ENCODE assay signal across 2 cellular contexts in genomic region chr18:74251297-74252031, GRCh38.
TF ChIP-seq lines count a peak whose summit lies in the region.

No MANE protein-coding gene starts in this region.

TF ChIP-seq in A549, 52 proteins besides CTCF, POLR2A, EP300 and RAD21 (continued from another document):
- peak; percentile 42; the same call in 1 of the 2 replicates for TF ChIP-seq HES2 (IDR thresholded peaks at IDR 0.05)
- TF ChIP-seq REST (IDR thresholded peaks at IDR 0.05): no peak
- peak; percentile 51; the same call in 1 of the 2 replicates for TF ChIP-seq JUNB (IDR thresholded peaks at IDR 0.05)
- 0 out of 2 replicates have a peak, but pooled peaks have one; percentile 29 for TF ChIP-seq HOXB5 (CRISPR knock-in tag; IDR thresholded peaks at IDR 0.05)
- no peak for TF ChIP-seq HMGXB4 (CRISPR knock-in tag; IDR thresholded peaks at IDR 0.05; ENCODE audit: borderline replicate concordance)
- no peak for TF ChIP-seq ZFP36 (IDR thresholded peaks at IDR 0.05; ENCODE audit: borderline replicate concordance, partially characterized antibody)
- TF ChIP-seq MAFK (IDR thresholded peaks at IDR 0.05; ENCODE audit: partially characterized antibody): peak; percentile 100
- peak; percentile 41; the same call in 1 of the 2 replicates for TF ChIP-seq MAX (IDR thresholded peaks at IDR 0.05)

TF ChIP-seq in K562, 482 proteins besides CTCF, POLR2A, EP300 and RAD21 (continued from another document and continues in another):
- TF ChIP-seq PKNOX1 (IDR thresholded peaks at IDR 0.05) (peak; percentile 81), EGR1 (conservative IDR thresholded peaks at IDR 0.05) (no peak), ZNF511 (CRISPR knock-in tag; IDR thresholded peaks at IDR 0.05) (no peak), FOXO4 (CRISPR knock-in tag; IDR thresholded peaks at IDR 0.05) (no peak), ZNF583 (CRISPR knock-in tag; IDR thresholded peaks at IDR 0.05) (no peak), RCOR1 (IDR thresholded peaks at IDR 0.05; ENCODE audit: borderline replicate concordance in 1 of 2, low read depth in 2 of 2, low read length in 2 of 2) (peak in 1 of 2 experiments; percentile 27; a peak in 1 of 4 replicates), SMARCA4 (IDR thresholded peaks at IDR 0.05) (peak; percentile 67), TSC22D4 (tag; IDR thresholded peaks at IDR 0.05) (no peak), NFRKB (IDR thresholded peaks at IDR 0.05; ENCODE audit: low read depth) (no peak), ZNF143 (CRISPR knock-in tag; IDR thresholded peaks at IDR 0.05) (no peak), ZNF224 (CRISPR knock-in tag; IDR thresholded peaks at IDR 0.05) (no peak), YY1 (IDR thresholded peaks at IDR 0.05; ENCODE audit: borderline replicate concordance in 1 of 3, control insufficient read depth in 1 of 3, extremely low read depth in 1 of 3, insufficient read depth in 3 of 3, insufficient read length in 1 of 3, insufficient replicate concordance in 2 of 3, low read depth in 1 of 3, low read length in 2 of 3) (no peak), ZNF668 (CRISPR knock-in tag; IDR thresholded peaks at IDR 0.05) (no peak), DDX20 (tag; IDR thresholded peaks at IDR 0.05; ENCODE audit: low read depth) (no peak), KLF10 (CRISPR knock-in tag; IDR thresholded peaks at IDR 0.05) (no peak), MTA3 (IDR thresholded peaks at IDR 0.05; ENCODE audit: borderline replicate concordance) (no peak), NFE2L1 (tag; IDR thresholded peaks at IDR 0.05; ENCODE audit: borderline replicate concordance, low read depth) (peak; percentile 94), PRPF4 (IDR thresholded peaks at IDR 0.05; ENCODE audit: insufficient read depth, low read depth, low read length, poor library complexity, severe bottlenecking) (no peak), MYC (IDR thresholded peaks at IDR 0.05; ENCODE audit: low read depth, low read length) (peak; percentile 39), MYC (CRISPR knock-in tag; IDR thresholded peaks at IDR 0.05; ENCODE audit: borderline replicate concordance, low read depth) (no peak), CBFA2T2 (conservative IDR thresholded peaks at IDR 0.05) (0 out of 2 replicates have a peak, but pooled peaks have one; percentile 23), ZBTB26 (CRISPR knock-in tag; IDR thresholded peaks at IDR 0.05) (no peak), RBM22 (IDR thresholded peaks at IDR 0.05; ENCODE audit: low read depth, low read length, poor library complexity, severe bottlenecking) (no peak), ZMIZ1 (IDR thresholded peaks at IDR 0.05; ENCODE audit: low read depth in 2 of 2, low read length in 2 of 2) (no peak), SMAD1 (IDR thresholded peaks at IDR 0.05; ENCODE audit: low read depth, low read length, partially characterized antibody) (no peak), POLR3G (IDR thresholded peaks at IDR 0.05; ENCODE audit: extremely low read depth, insufficient read length, insufficient replicate concordance) (no peak), VEZF1 (CRISPR knock-in tag; IDR thresholded peaks at IDR 0.05) (peak; percentile 31; the same call in 1 of the 2 replicates), CTBP1 (IDR thresholded peaks at IDR 0.05; ENCODE audit: borderline replicate concordance) (no peak), MEIS2 (IDR thresholded peaks at IDR 0.05; ENCODE audit: partially characterized antibody) (peak; percentile 89), CGGBP1 (CRISPR knock-in tag; IDR thresholded peaks at IDR 0.05) (no peak), DMBX1 (CRISPR knock-in tag; IDR thresholded peaks at IDR 0.05; ENCODE audit: borderline replicate concordance) (no peak), TARDBP (IDR thresholded peaks at IDR 0.05) (no peak), RFX7 (CRISPR knock-in tag; IDR thresholded peaks at IDR 0.05) (no peak), RAD51 (IDR thresholded peaks at IDR 0.05; ENCODE audit: borderline replicate concordance, low read depth) (no peak), SMARCE1 (IDR thresholded peaks at IDR 0.05) (peak; percentile 57; the same call in 1 of the 2 replicates), ZNF592 (IDR thresholded peaks at IDR 0.05) (0 out of 2 replicates have a peak, but pooled peaks have one; percentile 57), ZNF175 (CRISPR knock-in tag; IDR thresholded peaks at IDR 0.05; ENCODE audit: low read depth) (0 out of 2 replicates have a peak, but pooled peaks have one; percentile 34)
